Comparison of ENCODE assay signal across 8 cellular contexts in the genomic region with DNA sequence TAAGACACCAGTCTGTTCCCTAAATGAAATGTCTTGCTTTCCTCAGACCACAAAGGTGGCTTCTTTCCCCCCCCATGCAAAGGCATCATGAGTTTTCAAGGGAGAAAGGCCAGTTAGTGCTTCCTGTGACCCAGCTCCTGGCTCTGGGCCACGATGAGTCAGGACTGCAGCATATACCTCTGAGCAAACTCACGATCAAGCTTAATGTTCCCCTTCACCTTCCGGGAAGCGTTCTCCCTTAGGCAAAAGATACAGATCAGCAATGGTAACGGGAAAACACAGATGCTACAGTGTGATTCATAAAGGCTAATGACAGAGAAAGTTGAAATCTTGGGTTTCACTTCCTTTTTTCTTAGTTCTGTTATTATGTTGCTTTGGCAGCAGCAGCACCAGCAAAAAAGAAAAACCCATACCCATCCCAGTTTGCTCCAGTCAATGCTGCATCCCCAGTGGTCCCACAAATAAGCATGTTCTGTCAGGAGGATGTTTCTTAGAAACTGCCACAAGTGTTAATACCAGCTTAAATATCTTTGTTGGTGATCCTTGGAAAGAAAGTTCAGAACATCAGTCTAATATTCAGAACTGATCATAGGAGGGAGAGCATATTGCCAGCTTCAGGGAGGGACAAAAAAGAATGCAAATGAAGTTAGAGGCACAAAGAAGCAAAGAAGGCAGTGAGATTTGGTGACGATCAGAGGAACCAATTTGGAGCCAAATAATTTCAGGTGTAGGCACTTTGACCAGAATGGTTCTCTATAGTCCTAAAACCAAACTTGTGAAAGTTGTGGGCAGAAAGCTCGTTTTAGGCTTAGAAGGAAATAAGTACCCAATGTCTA. TPM values are rescaled to one million over a fixed set of nuclear protein-coding genes. Genes with fewer than 3 reads are reported as not detected.
DNase-seq lines count a peak whose midpoint lies in the region; ATAC-seq, FAIRE-seq and TF ChIP-seq lines count a peak whose summit lies in the region.

No MANE protein-coding gene starts in this region.

- H3K27ac ChIP-seq in small intestine (ENCODE audit: low read depth in 1 of 2, low read length in 1 of 2) = no peak overlapping the region

- no peak for TF ChIP-seq CTCF in epithelial cell of proximal tubule (conservative IDR thresholded peaks at IDR 0.05; ENCODE audit: low read depth, low read length)

- no peaks in the 10 kb centered on the region for H3K27me3 ChIP-seq in small intestine (ENCODE audit: control insufficient read depth in 2 of 2, insufficient read depth in 2 of 2, low read length in 2 of 2)

- no peaks in the 10 kb centered on the region for H3K4me1 ChIP-seq in small intestine (ENCODE audit: control insufficient read depth in 2 of 2, insufficient read depth in 1 of 2, low read depth in 1 of 2, low read length in 1 of 2)

- ATAC-seq in HG02981 (IDR thresholded peaks at IDR 0.05; ENCODE audit: unreplicated experiment) = peak; percentile 87

- 37 to 44% (median 39%) methylated on average over 7 of the region's 7 CpGs for WGBS in small intestine, 3 donors

- no peak overlapping the region for H3K4me3 ChIP-seq in epithelial cell of proximal tubule (ENCODE audit: low read depth, low read length)
- H3K4me3 ChIP-seq in small intestine (ENCODE audit: low read depth in 1 of 2, low read length in 2 of 2) = no peak overlapping the region

- intact Hi-C loops in posterior cingulate gyrus (cut with DNase I) = no loop called here

- FAIRE-seq in small intestine (lab: Jason Lieb, UNC) = no peak

- no peaks in the 10 kb centered on the region for H3K36me3 ChIP-seq in small intestine (ENCODE audit: control insufficient read depth in 2 of 2, insufficient read depth in 2 of 2, low read length in 2 of 2)

- H3K9me3 ChIP-seq in small intestine (ENCODE audit: control insufficient read depth, low read depth) = no peaks in the 10 kb centered on the region

- DNase-seq in stimulated activated naive CD4-positive, alpha-beta T cell treated with Interleukin-2 at 50 U/mL for 16 hours (lab: John Stamatoyannopoulos, UW) = peak; percentile 3
- no peak for DNase-seq in stimulated activated naive CD4-positive, alpha-beta T cell (lab: John Stamatoyannopoulos, UW)
- DNase-seq in epithelial cell of proximal tubule (ENCODE audit: low read depth) (peak; percentile 63), small intestine (peak; percentile 15), NCI-H748 treated with DMSO at 0.1 percent for 48 hours (lab: John Stamatoyannopoulos, UW) (no peak), posterior cingulate gyrus (no peak)

TF ChIP-seq in PFSK-1, 5 proteins besides CTCF, POLR2A, EP300 and RAD21:
- no peak for TF ChIP-seq POLR2AphosphoS5 (IDR thresholded peaks at IDR 0.05; ENCODE audit: low read depth, low read length)
- peak; percentile 40; the same call in 1 of the 2 replicates for TF ChIP-seq SIN3A (IDR thresholded peaks at IDR 0.05; ENCODE audit: borderline replicate concordance, insufficient read depth, low read length)
- TF ChIP-seq, protein P1, sequence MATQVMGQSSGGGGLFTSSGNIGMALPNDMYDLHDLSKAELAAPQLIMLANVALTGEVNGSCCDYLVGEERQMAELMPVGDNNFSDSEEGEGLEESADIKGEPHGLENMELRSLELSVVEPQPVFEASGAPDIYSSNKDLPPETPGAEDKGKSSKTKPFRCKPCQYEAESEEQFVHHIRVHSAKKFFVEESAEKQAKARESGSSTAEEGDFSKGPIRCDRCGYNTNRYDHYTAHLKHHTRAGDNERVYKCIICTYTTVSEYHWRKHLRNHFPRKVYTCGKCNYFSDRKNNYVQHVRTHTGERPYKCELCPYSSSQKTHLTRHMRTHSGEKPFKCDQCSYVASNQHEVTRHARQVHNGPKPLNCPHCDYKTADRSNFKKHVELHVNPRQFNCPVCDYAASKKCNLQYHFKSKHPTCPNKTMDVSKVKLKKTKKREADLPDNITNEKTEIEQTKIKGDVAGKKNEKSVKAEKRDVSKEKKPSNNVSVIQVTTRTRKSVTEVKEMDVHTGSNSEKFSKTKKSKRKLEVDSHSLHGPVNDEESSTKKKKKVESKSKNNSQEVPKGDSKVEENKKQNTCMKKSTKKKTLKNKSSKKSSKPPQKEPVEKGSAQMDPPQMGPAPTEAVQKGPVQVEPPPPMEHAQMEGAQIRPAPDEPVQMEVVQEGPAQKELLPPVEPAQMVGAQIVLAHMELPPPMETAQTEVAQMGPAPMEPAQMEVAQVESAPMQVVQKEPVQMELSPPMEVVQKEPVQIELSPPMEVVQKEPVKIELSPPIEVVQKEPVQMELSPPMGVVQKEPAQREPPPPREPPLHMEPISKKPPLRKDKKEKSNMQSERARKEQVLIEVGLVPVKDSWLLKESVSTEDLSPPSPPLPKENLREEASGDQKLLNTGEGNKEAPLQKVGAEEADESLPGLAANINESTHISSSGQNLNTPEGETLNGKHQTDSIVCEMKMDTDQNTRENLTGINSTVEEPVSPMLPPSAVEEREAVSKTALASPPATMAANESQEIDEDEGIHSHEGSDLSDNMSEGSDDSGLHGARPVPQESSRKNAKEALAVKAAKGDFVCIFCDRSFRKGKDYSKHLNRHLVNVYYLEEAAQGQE (IDR thresholded peaks at IDR 0.05; ENCODE audit: insufficient read depth in 1 of 2, low read depth in 2 of 2, low read length in 2 of 2) = 0 out of 4 replicates have a peak, but pooled peaks of 1 of the 2 experiments have one; percentile 54
- TF ChIP-seq FOXP2 (optimal IDR thresholded peaks at IDR 0.05; ENCODE audit: borderline replicate concordance, extremely low read depth, extremely low read length, insufficient read depth) = no peak
- TF ChIP-seq TAF1 (IDR thresholded peaks at IDR 0.05; ENCODE audit: borderline replicate concordance, insufficient read depth, low read length) = no peak
TF ChIP-seq in PFSK-1: peak in this region for 2.

RNA-seq across cellular contexts. Expression of a gene that starts 41.2 kb away (rescaled TPM):
- 0.28 TPM for polyA plus RNA-seq in PFSK-1 (2012; ENCODE audit: insufficient read length, low read depth)
- total RNA-seq in epithelial cell of proximal tubule = 2.8 and 6.6 TPM in 2 replicates
- polyA plus RNA-seq in small intestine = 1 to 10 TPM; 2.0 to 3.4 (median 2.2) TPM

RNA-seq across cellular contexts. Expression of a gene that starts 57.2 kb away (rescaled TPM):
- polyA plus RNA-seq in PFSK-1 (2012; ENCODE audit: insufficient read length, low read depth) = not detected
- total RNA-seq in epithelial cell of proximal tubule = not detected in 2 replicates
- polyA plus RNA-seq in small intestine = not detected

Comparison
In these comparisons a context has a peak if more than half of its experiments do, and no peak if none do; other contexts are left out.
1. DNase-seq: peak in stimulated activated naive CD4-positive, alpha-beta T cell treated with Interleukin-2 at 50 U/mL for 16 hours (single experiment), epithelial cell of proximal tubule (single experiment) and small intestine (single experiment); none in stimulated activated naive CD4-positive, alpha-beta T cell (0 of 6), NCI-H748 treated with DMSO at 0.1 percent for 48 hours (single experiment) and posterior cingulate gyrus (0 of 10).